ENCODE assay signal across 9 cellular contexts in the genomic region with DNA sequence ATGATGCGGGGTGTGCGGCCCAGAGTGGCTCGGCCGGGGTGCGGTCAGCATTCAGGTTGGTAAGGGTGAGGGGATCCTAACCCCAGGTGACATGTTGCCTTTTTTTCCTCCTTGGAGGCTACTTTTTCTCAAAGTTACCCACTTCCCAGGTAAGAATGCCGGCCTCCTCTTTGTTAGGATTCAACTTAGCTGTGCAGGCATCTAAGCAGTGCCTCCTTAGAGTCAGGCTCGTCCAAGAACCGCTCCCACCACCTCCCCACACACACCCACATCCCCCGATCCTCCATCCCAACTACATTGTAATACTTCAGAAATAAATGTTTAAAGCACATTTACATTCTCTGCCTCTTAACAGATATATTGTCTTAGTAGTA. TPM values are rescaled to one million over a fixed set of nuclear protein-coding genes. Genes with fewer than 3 reads are reported as not detected.
DNase-seq lines count a peak whose midpoint lies in the region; ATAC-seq, FAIRE-seq and TF ChIP-seq lines count a peak whose summit lies in the region.
"Had no signal": no experiment of that assay in that cellular context is flagged by ENCODE, and none has a peak within 500 bp of the region (broad histone marks: within the 10 kb centered on the region; RNA-seq: fewer than 3 reads in every experiment).

No MANE protein-coding gene starts in this region.

- H3K4me3 Mint-ChIP-seq in activated CD4-positive, alpha-beta T cell treated with anti-CD3 and anti-CD28 coated beads, Interleukin-2, amount 10 ng/mL, durations not matched to agents 24 days and 14 days: peak overlapping the region; percentile 83
- peak overlapping the region; percentile 77 for H3K4me3 Mint-ChIP-seq in activated naive CD8-positive, alpha-beta T cell

- peaks cover 4% of the 10 kb centered on the region for H3K4me1 Mint-ChIP-seq in activated CD4-positive, alpha-beta T cell treated with anti-CD3 and anti-CD28 coated beads, Interleukin-2, amount 10 ng/mL, durations not matched to agents 24 days and 14 days
- peaks cover 12% of the 10 kb centered on the region for H3K4me1 Mint-ChIP-seq in activated naive CD8-positive, alpha-beta T cell (ENCODE audit: low read depth)

- no peak overlapping the region for H3K9ac ChIP-seq in kidney (ENCODE audit: low read length in 2 of 2)

- WGBS in testis, 2 donors: 4 to 10% methylated on average over 9 of the region's 9 CpGs

- H3K27ac ChIP-seq in kidney (ENCODE audit: low read depth in 2 of 2, low read length in 2 of 2) (no peak overlapping the region), testis (peak overlapping the region; percentile 36 to 69)
- H3K27ac ChIP-seq: epithelial cell of prostate had no signal

- H3K9me3 ChIP-seq in kidney (ENCODE audit: control insufficient read depth in 1 of 2, low read length in 2 of 2) (no peaks in the 10 kb centered on the region), testis (no peaks in the 10 kb centered on the region)

- no peak for TF ChIP-seq CTCF in kidney (IDR thresholded peaks at IDR 0.05; ENCODE audit: borderline replicate concordance, extremely low read depth, insufficient read depth)
- no peak for TF ChIP-seq CTCF in testis (IDR thresholded peaks at IDR 0.05)

- H3K36me3 Mint-ChIP-seq in activated CD4-positive, alpha-beta T cell treated with anti-CD3 and anti-CD28 coated beads, Interleukin-2, amount 10 ng/mL, durations not matched to agents 24 days and 14 days (ENCODE audit: low read depth): no peaks in the 10 kb centered on the region
- no peaks in the 10 kb centered on the region for H3K36me3 Mint-ChIP-seq in activated naive CD8-positive, alpha-beta T cell

- H3K9me3 Mint-ChIP-seq in activated CD4-positive, alpha-beta T cell treated with anti-CD3 and anti-CD28 coated beads, Interleukin-2, amount 10 ng/mL, durations not matched to agents 24 days and 14 days: no peaks in the 10 kb centered on the region
- H3K9me3 Mint-ChIP-seq in activated naive CD8-positive, alpha-beta T cell (ENCODE audit: low read depth): no peaks in the 10 kb centered on the region

- DNase-seq in activated CD4-positive, alpha-beta T cell treated with anti-CD3 and anti-CD28 coated beads, Interleukin-2, amount 10 ng/mL, durations not matched to agents 24 days and 14 days: no peak
- no peak for DNase-seq in activated CD4-positive, alpha-beta T cell treated with anti-CD3 and anti-CD28 coated beads for 1 hour
- DNase-seq in kidney (no peak), testis (no peak), C1 segment of cervical spinal cord (lab: John Stamatoyannopoulos, UW) (no peak)
- DNase-seq in stimulated activated CD4-positive, alpha-beta T cell treated with anti-CD3 and anti-CD28 coated beads, Interleukin-2, amount 100 ng/mL, for 48 hours: no peak

- peaks cover 48% of the 10 kb centered on the region for H3K27me3 Mint-ChIP-seq in activated CD4-positive, alpha-beta T cell treated with anti-CD3 and anti-CD28 coated beads, Interleukin-2, amount 10 ng/mL, durations not matched to agents 24 days and 14 days
- H3K27me3 Mint-ChIP-seq in activated naive CD8-positive, alpha-beta T cell: peaks cover 26% of the 10 kb centered on the region

- TF ChIP-seq POLR2A in testis (IDR thresholded peaks at IDR 0.05): no peak

- FAIRE-seq in kidney (lab: Jason Lieb, UNC): no peak

- H3K27ac Mint-ChIP-seq in activated CD4-positive, alpha-beta T cell treated with anti-CD3 and anti-CD28 coated beads, Interleukin-2, amount 10 ng/mL, durations not matched to agents 24 days and 14 days: no peak overlapping the region
- no peak overlapping the region for H3K27ac Mint-ChIP-seq in activated naive CD8-positive, alpha-beta T cell

- H3K4me1 ChIP-seq in kidney (ENCODE audit: control insufficient read depth in 1 of 2, insufficient read depth in 1 of 2, low read depth in 1 of 2, low read length in 2 of 2) (peaks cover 0 to 6% of the 10 kb centered on the region in 2 donors), testis (no peaks in the 10 kb centered on the region)

- no peaks in the 10 kb centered on the region for H3K27me3 ChIP-seq in testis

- ATAC-seq in GM21529 (IDR thresholded peaks at IDR 0.05; ENCODE audit: unreplicated experiment): no peak

- no peaks in the 10 kb centered on the region for H3K36me3 ChIP-seq in kidney (ENCODE audit: control insufficient read depth in 1 of 2, insufficient read depth in 2 of 2, low read length in 2 of 2)
- H3K36me3 ChIP-seq in testis (ENCODE audit: low read depth, missing control alignments): no peaks in the 10 kb centered on the region

- peak overlapping the region; percentile 59 to 71 for H3K4me3 ChIP-seq in kidney (ENCODE audit: low read length in 2 of 2)
- H3K4me3 ChIP-seq in testis: peak overlapping the region; percentile 57 to 70

- intact Hi-C loops in activated CD4-positive, alpha-beta T cell treated with anti-CD3 and anti-CD28 coated beads, Interleukin-2, amount 10 ng/mL, durations not matched to agents 24 days and 14 days (cut with micrococcal nuclease): no loop called here
- intact Hi-C loops in kidney (cut with DNase I): no loop called here
- intact Hi-C loops in testis (cut with DNase I; ENCODE audit: low total_unique reads): no loop called here

RNA-seq across cellular contexts. Expression of a gene that starts 0.7 kb away (rescaled TPM):
- total RNA-seq in activated CD4-positive, alpha-beta T cell treated with anti-CD3 and anti-CD28 coated beads, Interleukin-2, amount 10 ng/mL, durations not matched to agents 24 days and 14 days: 0.07 and 0.14 TPM in 2 replicates
- 4.9 TPM for total RNA-seq in kidney
- 6.8 TPM for polyA plus RNA-seq in kidney (ENCODE audit: insufficient read depth, low read depth, low replicate concordance)
- total RNA-seq in testis: 10 to 100 TPM; 11.0 to 11.5 TPM
- polyA plus RNA-seq in testis (ENCODE audit: insufficient read depth, low read depth, low replicate concordance): 14.2 TPM

Comparison
In these comparisons a context has a peak if more than half of its experiments do, and no peak if none do; other contexts are left out.
1. H3K27ac ChIP-seq: peak in testis (2 of 2); none in kidney (0 of 2).